ENCODE assay signal across 1 cellular context in genomic region chr11:110763249-110764011, GRCh38.
TF ChIP-seq lines count a peak whose summit lies in the region.

No MANE protein-coding gene starts in this region.

TF ChIP-seq in GM12878, 131 proteins besides CTCF, POLR2A, EP300 and RAD21:
- TF ChIP-seq MEF2B (IDR thresholded peaks at IDR 0.05; ENCODE audit: partially characterized antibody, poor library complexity, severe bottlenecking) (peak; percentile 23), BCLAF1 (IDR thresholded peaks at IDR 0.05) (no peak)
